In the genomic region with DNA sequence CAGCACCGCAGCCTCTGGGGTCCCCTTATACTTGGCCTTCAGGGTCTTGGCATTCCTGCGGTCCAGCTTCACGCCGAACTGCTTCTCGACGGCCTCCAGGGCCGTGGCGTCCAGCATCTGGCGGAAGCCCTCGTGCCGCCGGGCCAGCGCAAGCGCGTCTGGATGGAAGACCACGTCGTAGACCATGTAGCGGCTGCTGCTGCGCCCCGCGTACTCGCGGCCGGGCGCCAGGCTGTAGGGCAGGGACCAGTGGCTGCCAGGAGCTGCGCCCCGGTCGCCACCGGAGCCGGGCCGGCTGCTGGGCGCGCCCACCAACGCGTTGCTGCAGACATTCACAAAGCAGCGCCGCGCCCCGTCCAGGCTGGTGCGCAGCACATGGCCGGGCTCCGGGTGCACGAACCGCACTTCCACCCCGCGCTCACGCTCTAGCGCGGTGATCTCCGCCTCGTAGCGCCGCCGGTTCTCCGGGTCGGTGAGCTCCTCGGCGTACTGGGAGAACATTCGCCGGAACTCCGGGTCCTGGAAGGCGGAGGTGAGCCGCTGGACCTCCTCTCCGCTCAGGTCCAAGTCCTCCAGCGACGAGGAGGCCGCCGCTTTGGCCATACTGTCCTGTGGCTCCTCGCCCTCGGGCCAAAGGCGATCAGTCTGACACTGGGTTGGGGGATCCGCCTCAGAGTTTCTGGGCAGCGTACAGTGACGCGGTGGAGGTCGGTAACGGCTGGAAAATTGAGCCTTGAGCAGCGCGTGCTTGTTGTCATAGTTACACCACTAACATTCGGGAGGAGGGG, we compare ENCODE assay signal across 8 cellular contexts. TPM values are rescaled to one million over a fixed set of nuclear protein-coding genes. Genes with fewer than 3 reads are reported as not detected.
DNase-seq lines count a peak whose midpoint lies in the region; ATAC-seq, FAIRE-seq and TF ChIP-seq lines count a peak whose summit lies in the region.

A gene with protein sequence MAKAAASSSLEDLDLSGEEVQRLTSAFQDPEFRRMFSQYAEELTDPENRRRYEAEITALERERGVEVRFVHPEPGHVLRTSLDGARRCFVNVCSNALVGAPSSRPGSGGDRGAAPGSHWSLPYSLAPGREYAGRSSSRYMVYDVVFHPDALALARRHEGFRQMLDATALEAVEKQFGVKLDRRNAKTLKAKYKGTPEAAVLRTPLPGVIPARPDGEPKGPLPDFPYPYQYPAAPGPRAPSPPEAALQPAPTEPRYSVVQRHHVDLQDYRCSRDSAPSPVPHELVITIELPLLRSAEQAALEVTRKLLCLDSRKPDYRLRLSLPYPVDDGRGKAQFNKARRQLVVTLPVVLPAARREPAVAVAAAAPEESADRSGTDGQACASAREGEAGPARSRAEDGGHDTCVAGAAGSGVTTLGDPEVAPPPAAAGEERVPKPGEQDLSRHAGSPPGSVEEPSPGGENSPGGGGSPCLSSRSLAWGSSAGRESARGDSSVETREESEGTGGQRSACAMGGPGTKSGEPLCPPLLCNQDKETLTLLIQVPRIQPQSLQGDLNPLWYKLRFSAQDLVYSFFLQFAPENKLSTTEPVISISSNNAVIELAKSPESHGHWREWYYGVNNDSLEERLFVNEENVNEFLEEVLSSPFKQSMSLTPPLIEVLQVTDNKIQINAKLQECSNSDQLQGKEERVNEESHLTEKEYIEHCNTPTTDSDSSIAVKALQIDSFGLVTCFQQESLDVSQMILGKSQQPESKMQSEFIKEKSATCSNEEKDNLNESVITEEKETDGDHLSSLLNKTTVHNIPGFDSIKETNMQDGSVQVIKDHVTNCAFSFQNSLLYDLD (minus strand): TSS at position 698 of the 788 bp plus-strand sequence. CDS start 95 bp downstream, at position 603.

- H3K9me3 ChIP-seq in OCI-LY7 (ENCODE audit: low read length) (no peaks in the 10 kb centered on the region; the same call in 1 of the 2 replicates), esophagus squamous epithelium (no peaks in the 10 kb centered on the region)

- no peaks in the 10 kb centered on the region for H3K27me3 Mint-ChIP-seq in naive thymus-derived CD8-positive, alpha-beta T cell
- no peaks in the 10 kb centered on the region for H3K27me3 Mint-ChIP-seq in stimulated activated naive CD8-positive, alpha-beta T cell treated with anti-CD3 and anti-CD28 coated beads, Interleukin-15, amount 100 ng/mL, for 72 hours

- ATAC-seq in GM21423 (IDR thresholded peaks at IDR 0.05; ENCODE audit: unreplicated experiment): peak; percentile 29
- ATAC-seq in naive thymus-derived CD8-positive, alpha-beta T cell: peak; percentile 46 to 53
- ATAC-seq in stimulated activated naive CD8-positive, alpha-beta T cell treated with anti-CD3 and anti-CD28 coated beads, Interleukin-15, amount 100 ng/mL, for 72 hours: peak; percentile 69

- peaks cover 54% of the 10 kb centered on the region for H3K36me3 ChIP-seq in OCI-LY7 (ENCODE audit: insufficient read depth, low read length)
- peaks cover 0 to 28% (median 0%) of the 10 kb centered on the region in 3 donors for H3K36me3 ChIP-seq in esophagus squamous epithelium

- H3K4me1 ChIP-seq in OCI-LY7 (ENCODE audit: insufficient read depth, low read length, poor library complexity, severe bottlenecking) (peaks cover 22% of the 10 kb centered on the region), esophagus squamous epithelium (peaks cover 8 to 53% (median 32%) of the 10 kb centered on the region in 3 donors)

- H3K79me2 ChIP-seq in OCI-LY7 (ENCODE audit: insufficient read depth, low read depth, low read length): peaks cover 87% of the 10 kb centered on the region

- BruUV-seq in OCI-LY7 (replicated peaks; lab: Mats Ljungman, UMichigan): no TSS peak

- intact Hi-C loops in OCI-LY7 (cut with micrococcal nuclease; ENCODE audit: unreplicated experiment) (loop anchor here (1.0 to 5.0 kb wide), 12 partner anchors 14 to 898 kb away; partner anchors contain the start of genes DMAC2L, KLHDC2, L2HGDH and MAP4K5), esophagus squamous epithelium (cut with DNase I) (loop anchor here (5.0 kb wide), 1 partner anchor 133 kb away; the partner anchor contains the start of gene KLHDC2)

- 0 out of 2 replicates have a peak, but pooled peaks cover 4% of the 10 kb centered on the region for H4K20me1 ChIP-seq in OCI-LY7 (ENCODE audit: insufficient read depth, low read length)

- peak within 1 kb of the TSS; percentile 94 to 99 (median 98) for H3K27ac Mint-ChIP-seq in naive thymus-derived CD8-positive, alpha-beta T cell
- peak within 1 kb of the TSS; percentile 98 to 99 for H3K27ac Mint-ChIP-seq in stimulated activated naive CD8-positive, alpha-beta T cell treated with anti-CD3 and anti-CD28 coated beads, Interleukin-15, amount 100 ng/mL, for 72 hours

- no peaks in the 10 kb centered on the region for H3K9me3 Mint-ChIP-seq in naive thymus-derived CD8-positive, alpha-beta T cell
- no peaks in the 10 kb centered on the region for H3K9me3 Mint-ChIP-seq in stimulated activated naive CD8-positive, alpha-beta T cell treated with anti-CD3 and anti-CD28 coated beads, Interleukin-15, amount 100 ng/mL, for 72 hours

- CTCF ChIA-PET in OCI-LY7 (lab: Charles Lee; ENCODE audit: unreplicated experiment): interaction anchor here (1.0 to 1.5 kb wide), 3 partner anchors 36 to 481 kb away, joined by 4 to 6 read pairs (median 5); partner anchors contain the start of genes LRR1, NEMF and VCPKMT

- H3K4me3 Mint-ChIP-seq in naive thymus-derived CD8-positive, alpha-beta T cell: peak within 1 kb of the TSS; percentile 92 to 99 (median 97)
- peak within 1 kb of the TSS; percentile 95 to 100 for H3K4me3 Mint-ChIP-seq in stimulated activated naive CD8-positive, alpha-beta T cell treated with anti-CD3 and anti-CD28 coated beads, Interleukin-15, amount 100 ng/mL, for 72 hours

- H3K36me3 Mint-ChIP-seq in naive thymus-derived CD8-positive, alpha-beta T cell: peaks cover 0 to 30% (median 2%) of the 10 kb centered on the region in 3 donors

- no peak for TF ChIP-seq POLR2A in esophagus squamous epithelium (IDR thresholded peaks at IDR 0.05)

- peak within 1 kb of the TSS; percentile 78 for H3K4me3 ChIP-seq in OCI-LY7 (ENCODE audit: low read depth, low read length, poor library complexity, severe bottlenecking)
- H3K4me3 ChIP-seq in esophagus squamous epithelium: peak within 1 kb of the TSS; percentile 90 to 99 (median 94)

- WGBS in esophagus squamous epithelium, 2 donors: 0% methylated on average over 2 of the region's 80 CpGs; no CpG with 5 or more reads in 1 of the 2 donors

- H3K27me3 ChIP-seq in esophagus squamous epithelium: no peaks in the 10 kb centered on the region

- POLR2A ChIA-PET in OCI-LY7 (lab: Charles Lee): interaction anchor here (0.6 to 4.6 kb wide), 12 partner anchors 12 to 402 kb away, joined by 3 to 62 read pairs (median 4); partner anchors contain the start of genes KLHDC2, LRR1, MGAT2 and NEMF
- POLR2A ChIA-PET in naive thymus-derived CD8-positive, alpha-beta T cell (lab: Charles Lee): interaction anchor here (0.9 to 6.3 kb wide), 22 partner anchors 8 to 897 kb away, joined by 3 to 203 read pairs (median 4); partner anchors contain the start of genes KLHDC1, KLHDC2, LRR1 and MGAT2

- peaks cover 18 to 68% (median 60%) of the 10 kb centered on the region in 4 donors for H3K4me1 Mint-ChIP-seq in naive thymus-derived CD8-positive, alpha-beta T cell
- H3K4me1 Mint-ChIP-seq in stimulated activated naive CD8-positive, alpha-beta T cell treated with anti-CD3 and anti-CD28 coated beads, Interleukin-15, amount 100 ng/mL, for 72 hours: peaks cover 59% of the 10 kb centered on the region

- no peak for FAIRE-seq in HTR-8/SVneo (lab: Jason Lieb, UNC)

- TF ChIP-seq CTCF in OCI-LY7 (conservative IDR thresholded peaks at IDR 0.05; ENCODE audit: low read length): no peak; the same call in 1 of the 2 replicates
- TF ChIP-seq CTCF in esophagus squamous epithelium (IDR thresholded peaks at IDR 0.05): no peak

- peak within 1 kb of the TSS; percentile 93 for H3K27ac ChIP-seq in OCI-LY7 (ENCODE audit: low read depth, low read length, poor library complexity, severe bottlenecking)
- peak within 1 kb of the TSS; percentile 94 to 99 (median 98) for H3K27ac ChIP-seq in esophagus squamous epithelium

- DNase-seq in Caki2 (ENCODE audit: low read depth) (peak; percentile 86), HTR-8/SVneo (ENCODE audit: insufficient read length, low spot score) (peak; percentile 36), OCI-LY7 (ENCODE audit: low spot score) (peak; percentile 85), activated T-helper 1 cell treated with Interleukin-2 at 50 U/mL for 16 hours (ENCODE audit: low read depth) (peak; percentile 49), esophagus squamous epithelium (lab: John Stamatoyannopoulos, UW) (peak; percentile 14)
- DNase-seq in naive thymus-derived CD8-positive, alpha-beta T cell: peak in 9 of 10 donors; percentile 51 to 85 (median 66)
- DNase-seq in stimulated activated naive CD8-positive, alpha-beta T cell treated with anti-CD3 and anti-CD28 coated beads, Interleukin-15, amount 100 ng/mL, for 72 hours: peak; percentile 46 to 70

- H3K4me2 ChIP-seq in OCI-LY7 (ENCODE audit: low read length): peak within 1 kb of the TSS; percentile 68

- peak within 1 kb of the TSS; percentile 65 for H2AFZ ChIP-seq in OCI-LY7 (ENCODE audit: low read length)

- in situ Hi-C loops in Caki2 (cut with HindIII; ENCODE audit: low pct_unique_long_range_greater_than_20kb, low sequenced_read_pairs): no loop called here

- no peaks in the 10 kb centered on the region for H3K9me2 ChIP-seq in OCI-LY7 (ENCODE audit: insufficient read depth, low read length)

RNA-seq across cellular contexts. Expression of the gene that starts here (rescaled TPM):
- total RNA-seq in Caki2 (2014; rRNA removed; shearing (Covaris generic); ENCODE audit: low replicate concordance): 5.3 and 11.0 TPM in 2 replicates
- total RNA-seq in OCI-LY7 (2014; rRNA removed; shearing (Covaris generic)): 14.7 and 17.2 TPM in 2 replicates
- total RNA-seq in OCI-LY7 (2022) (9.7 and 11.6 TPM in 2 replicates), esophagus squamous epithelium (10 to 100 TPM in 2 of 4 donors, 1 to 10 TPM in 2; 5.0 to 11.6 (median 9.6) TPM)
- total RNA-seq in naive thymus-derived CD8-positive, alpha-beta T cell: 1 to 10 TPM; 6.9 TPM
- 10 to 100 TPM; 10.1 to 16.7 (median 12.3) TPM for polyA plus RNA-seq in naive thymus-derived CD8-positive, alpha-beta T cell

Comparison
In these comparisons a context has a peak if more than half of its experiments do, and no peak if none do; other contexts are left out.
1. Peak in every context shown above with its lines: DNase-seq, ATAC-seq, H3K4me3 ChIP-seq and H3K27ac ChIP-seq.
2. DNase-seq: peak in every context shown above with its lines; median percentile 86 in Caki2; 85 in OCI-LY7; 66 in naive thymus-derived CD8-positive, alpha-beta T cell; 58 in stimulated activated naive CD8-positive, alpha-beta T cell treated with anti-CD3 and anti-CD28 coated beads, Interleukin-15, amount 100 ng/mL, for 72 hours; 49 in activated T-helper 1 cell treated with Interleukin-2 at 50 U/mL for 16 hours; 36 in HTR-8/SVneo; 14 in esophagus squamous epithelium.